Comparison of ENCODE assay signal across 1 cellular context in the genomic region with DNA sequence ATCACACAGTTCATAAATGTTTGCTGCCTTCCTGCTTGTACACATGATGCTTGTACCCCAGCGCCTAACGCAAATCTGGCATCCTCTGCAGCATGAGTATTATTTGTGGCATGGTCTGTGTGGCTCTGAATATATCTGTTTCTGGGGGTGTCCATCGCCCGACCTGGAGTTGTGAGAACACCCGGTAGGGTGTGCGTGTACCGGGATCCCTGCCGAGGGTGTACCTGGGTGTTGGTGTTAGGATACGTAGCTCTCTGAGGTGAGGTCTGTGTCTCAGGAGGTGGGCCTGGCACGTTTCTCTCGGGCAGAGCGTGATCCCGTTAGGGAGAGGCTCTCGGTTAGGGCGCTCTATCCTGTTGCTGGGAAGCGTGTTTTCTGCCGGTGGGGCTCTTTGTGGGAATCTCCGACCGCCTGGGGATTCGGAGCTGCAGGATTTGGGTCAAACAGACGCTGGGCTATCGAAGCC.
TF ChIP-seq lines count a peak whose summit lies in the region.

No MANE protein-coding gene starts in this region.

TF ChIP-seq in HepG2, 621 proteins besides CTCF, POLR2A, EP300 and RAD21 (continued from another document and continues in another):
- TF ChIP-seq, protein P1, sequence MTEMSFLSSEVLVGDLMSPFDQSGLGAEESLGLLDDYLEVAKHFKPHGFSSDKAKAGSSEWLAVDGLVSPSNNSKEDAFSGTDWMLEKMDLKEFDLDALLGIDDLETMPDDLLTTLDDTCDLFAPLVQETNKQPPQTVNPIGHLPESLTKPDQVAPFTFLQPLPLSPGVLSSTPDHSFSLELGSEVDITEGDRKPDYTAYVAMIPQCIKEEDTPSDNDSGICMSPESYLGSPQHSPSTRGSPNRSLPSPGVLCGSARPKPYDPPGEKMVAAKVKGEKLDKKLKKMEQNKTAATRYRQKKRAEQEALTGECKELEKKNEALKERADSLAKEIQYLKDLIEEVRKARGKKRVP (CRISPR knock-in tag; IDR thresholded peaks at IDR 0.05), result no peak
- no peak for TF ChIP-seq IKZF4 (CRISPR knock-in tag; IDR thresholded peaks at IDR 0.05; ENCODE audit: borderline replicate concordance, low read depth, not compliant biosample characterization)
- TF ChIP-seq, protein P2, sequence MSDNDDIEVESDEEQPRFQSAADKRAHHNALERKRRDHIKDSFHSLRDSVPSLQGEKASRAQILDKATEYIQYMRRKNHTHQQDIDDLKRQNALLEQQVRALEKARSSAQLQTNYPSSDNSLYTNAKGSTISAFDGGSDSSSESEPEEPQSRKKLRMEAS (IDR thresholded peaks at IDR 0.05), result no peak
- TF ChIP-seq ZNF577 (CRISPR knock-in tag; IDR thresholded peaks at IDR 0.05; ENCODE audit: borderline replicate concordance, low read depth), result no peak
- no peak for TF ChIP-seq CC2D1A (CRISPR knock-in tag; IDR thresholded peaks at IDR 0.05)
- TF ChIP-seq TBP (CRISPR knock-in tag; IDR thresholded peaks at IDR 0.05), result no peak
- no peak for TF ChIP-seq ZNF761 (CRISPR knock-in tag; conservative IDR thresholded peaks at IDR 0.05)
- no peak for TF ChIP-seq FOSL1 (CRISPR knock-in tag; IDR thresholded peaks at IDR 0.05; ENCODE audit: borderline replicate concordance)
- no peak for TF ChIP-seq BCL6 (CRISPR knock-in tag; IDR thresholded peaks at IDR 0.05)
- TF ChIP-seq ZFY (CRISPR knock-in tag; IDR thresholded peaks at IDR 0.05), result no peak
- TF ChIP-seq, protein P3, sequence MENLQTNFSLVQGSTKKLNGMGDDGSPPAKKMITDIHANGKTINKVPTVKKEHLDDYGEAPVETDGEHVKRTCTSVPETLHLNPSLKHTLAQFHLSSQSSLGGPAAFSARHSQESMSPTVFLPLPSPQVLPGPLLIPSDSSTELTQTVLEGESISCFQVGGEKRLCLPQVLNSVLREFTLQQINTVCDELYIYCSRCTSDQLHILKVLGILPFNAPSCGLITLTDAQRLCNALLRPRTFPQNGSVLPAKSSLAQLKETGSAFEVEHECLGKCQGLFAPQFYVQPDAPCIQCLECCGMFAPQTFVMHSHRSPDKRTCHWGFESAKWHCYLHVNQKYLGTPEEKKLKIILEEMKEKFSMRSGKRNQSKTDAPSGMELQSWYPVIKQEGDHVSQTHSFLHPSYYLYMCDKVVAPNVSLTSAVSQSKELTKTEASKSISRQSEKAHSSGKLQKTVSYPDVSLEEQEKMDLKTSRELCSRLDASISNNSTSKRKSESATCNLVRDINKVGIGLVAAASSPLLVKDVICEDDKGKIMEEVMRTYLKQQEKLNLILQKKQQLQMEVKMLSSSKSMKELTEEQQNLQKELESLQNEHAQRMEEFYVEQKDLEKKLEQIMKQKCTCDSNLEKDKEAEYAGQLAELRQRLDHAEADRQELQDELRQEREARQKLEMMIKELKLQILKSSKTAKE (CRISPR knock-in tag; IDR thresholded peaks at IDR 0.05; ENCODE audit: borderline replicate concordance), result no peak
- no peak for TF ChIP-seq ZNF768 (CRISPR knock-in tag; IDR thresholded peaks at IDR 0.05)
- TF ChIP-seq, protein P4, sequence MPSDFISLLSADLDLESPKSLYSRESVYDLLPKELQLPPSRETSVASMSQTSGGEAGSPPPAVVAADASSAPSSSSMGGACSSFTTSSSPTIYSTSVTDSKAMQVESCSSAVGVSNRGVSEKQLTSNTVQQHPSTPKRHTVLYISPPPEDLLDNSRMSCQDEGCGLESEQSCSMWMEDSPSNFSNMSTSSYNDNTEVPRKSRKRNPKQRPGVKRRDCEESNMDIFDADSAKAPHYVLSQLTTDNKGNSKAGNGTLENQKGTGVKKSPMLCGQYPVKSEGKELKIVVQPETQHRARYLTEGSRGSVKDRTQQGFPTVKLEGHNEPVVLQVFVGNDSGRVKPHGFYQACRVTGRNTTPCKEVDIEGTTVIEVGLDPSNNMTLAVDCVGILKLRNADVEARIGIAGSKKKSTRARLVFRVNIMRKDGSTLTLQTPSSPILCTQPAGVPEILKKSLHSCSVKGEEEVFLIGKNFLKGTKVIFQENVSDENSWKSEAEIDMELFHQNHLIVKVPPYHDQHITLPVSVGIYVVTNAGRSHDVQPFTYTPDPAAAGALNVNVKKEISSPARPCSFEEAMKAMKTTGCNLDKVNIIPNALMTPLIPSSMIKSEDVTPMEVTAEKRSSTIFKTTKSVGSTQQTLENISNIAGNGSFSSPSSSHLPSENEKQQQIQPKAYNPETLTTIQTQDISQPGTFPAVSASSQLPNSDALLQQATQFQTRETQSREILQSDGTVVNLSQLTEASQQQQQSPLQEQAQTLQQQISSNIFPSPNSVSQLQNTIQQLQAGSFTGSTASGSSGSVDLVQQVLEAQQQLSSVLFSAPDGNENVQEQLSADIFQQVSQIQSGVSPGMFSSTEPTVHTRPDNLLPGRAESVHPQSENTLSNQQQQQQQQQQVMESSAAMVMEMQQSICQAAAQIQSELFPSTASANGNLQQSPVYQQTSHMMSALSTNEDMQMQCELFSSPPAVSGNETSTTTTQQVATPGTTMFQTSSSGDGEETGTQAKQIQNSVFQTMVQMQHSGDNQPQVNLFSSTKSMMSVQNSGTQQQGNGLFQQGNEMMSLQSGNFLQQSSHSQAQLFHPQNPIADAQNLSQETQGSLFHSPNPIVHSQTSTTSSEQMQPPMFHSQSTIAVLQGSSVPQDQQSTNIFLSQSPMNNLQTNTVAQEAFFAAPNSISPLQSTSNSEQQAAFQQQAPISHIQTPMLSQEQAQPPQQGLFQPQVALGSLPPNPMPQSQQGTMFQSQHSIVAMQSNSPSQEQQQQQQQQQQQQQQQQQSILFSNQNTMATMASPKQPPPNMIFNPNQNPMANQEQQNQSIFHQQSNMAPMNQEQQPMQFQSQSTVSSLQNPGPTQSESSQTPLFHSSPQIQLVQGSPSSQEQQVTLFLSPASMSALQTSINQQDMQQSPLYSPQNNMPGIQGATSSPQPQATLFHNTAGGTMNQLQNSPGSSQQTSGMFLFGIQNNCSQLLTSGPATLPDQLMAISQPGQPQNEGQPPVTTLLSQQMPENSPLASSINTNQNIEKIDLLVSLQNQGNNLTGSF (CRISPR knock-in tag; IDR thresholded peaks at IDR 0.05), result no peak
- TF ChIP-seq TP53 (CRISPR knock-in tag; conservative IDR thresholded peaks at IDR 0.05), result no peak
- no peak for TF ChIP-seq ZKSCAN1 (IDR thresholded peaks at IDR 0.05; ENCODE audit: low read length)
- no peak for TF ChIP-seq RCOR2 (CRISPR knock-in tag; IDR thresholded peaks at IDR 0.05)
- peak; percentile 80 for TF ChIP-seq ZNF501 (CRISPR knock-in tag; IDR thresholded peaks at IDR 0.05)
- TF ChIP-seq RBM22 (optimal IDR thresholded peaks at IDR 0.05; ENCODE audit: low read length), result peak; percentile 61
- TF ChIP-seq ATM (IDR thresholded peaks at IDR 0.05; ENCODE audit: borderline replicate concordance), result no peak
- TF ChIP-seq CCDC6 (CRISPR knock-in tag; IDR thresholded peaks at IDR 0.05), result no peak
- TF ChIP-seq, protein P5, sequence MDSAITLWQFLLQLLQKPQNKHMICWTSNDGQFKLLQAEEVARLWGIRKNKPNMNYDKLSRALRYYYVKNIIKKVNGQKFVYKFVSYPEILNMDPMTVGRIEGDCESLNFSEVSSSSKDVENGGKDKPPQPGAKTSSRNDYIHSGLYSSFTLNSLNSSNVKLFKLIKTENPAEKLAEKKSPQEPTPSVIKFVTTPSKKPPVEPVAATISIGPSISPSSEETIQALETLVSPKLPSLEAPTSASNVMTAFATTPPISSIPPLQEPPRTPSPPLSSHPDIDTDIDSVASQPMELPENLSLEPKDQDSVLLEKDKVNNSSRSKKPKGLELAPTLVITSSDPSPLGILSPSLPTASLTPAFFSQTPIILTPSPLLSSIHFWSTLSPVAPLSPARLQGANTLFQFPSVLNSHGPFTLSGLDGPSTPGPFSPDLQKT (CRISPR knock-in tag; IDR thresholded peaks at IDR 0.05; ENCODE audit: borderline replicate concordance), result no peak
- TF ChIP-seq ZC3H4 (CRISPR knock-in tag; IDR thresholded peaks at IDR 0.05; ENCODE audit: borderline replicate concordance), result peak; percentile 75; the same call in 1 of the 2 replicates
- TF ChIP-seq, protein P6, sequence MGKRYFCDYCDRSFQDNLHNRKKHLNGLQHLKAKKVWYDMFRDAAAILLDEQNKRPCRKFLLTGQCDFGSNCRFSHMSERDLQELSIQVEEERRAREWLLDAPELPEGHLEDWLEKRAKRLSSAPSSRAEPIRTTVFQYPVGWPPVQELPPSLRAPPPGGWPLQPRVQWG (CRISPR knock-in tag; IDR thresholded peaks at IDR 0.05; ENCODE audit: borderline replicate concordance, low read depth), result no peak
- no peak; the same call in 1 of the 2 replicates for TF ChIP-seq NR2C2 (CRISPR knock-in tag; IDR thresholded peaks at IDR 0.05; ENCODE audit: borderline replicate concordance)
- TF ChIP-seq, protein P7, sequence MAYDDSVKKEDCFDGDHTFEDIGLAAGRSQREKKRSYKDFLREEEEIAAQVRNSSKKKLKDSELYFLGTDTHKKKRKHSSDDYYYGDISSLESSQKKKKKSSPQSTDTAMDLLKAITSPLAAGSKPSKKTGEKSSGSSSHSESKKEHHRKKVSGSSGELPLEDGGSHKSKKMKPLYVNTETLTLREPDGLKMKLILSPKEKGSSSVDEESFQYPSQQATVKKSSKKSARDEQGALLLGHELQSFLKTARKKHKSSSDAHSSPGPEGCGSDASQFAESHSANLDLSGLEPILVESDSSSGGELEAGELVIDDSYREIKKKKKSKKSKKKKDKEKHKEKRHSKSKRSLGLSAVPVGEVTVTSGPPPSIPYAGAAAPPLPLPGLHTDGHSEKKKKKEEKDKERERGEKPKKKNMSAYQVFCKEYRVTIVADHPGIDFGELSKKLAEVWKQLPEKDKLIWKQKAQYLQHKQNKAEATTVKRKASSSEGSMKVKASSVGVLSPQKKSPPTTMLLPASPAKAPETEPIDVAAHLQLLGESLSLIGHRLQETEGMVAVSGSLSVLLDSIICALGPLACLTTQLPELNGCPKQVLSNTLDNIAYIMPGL (CRISPR knock-in tag; IDR thresholded peaks at IDR 0.05; ENCODE audit: borderline replicate concordance in 1 of 2, low read depth in 1 of 2), result no peak
- TF ChIP-seq HES4 (CRISPR knock-in tag; IDR thresholded peaks at IDR 0.05; ENCODE audit: borderline replicate concordance), result no peak
- TF ChIP-seq SMC3 (IDR thresholded peaks at IDR 0.05; ENCODE audit: low read length), result no peak
- no peak for TF ChIP-seq KLF12 (CRISPR knock-in tag; IDR thresholded peaks at IDR 0.05; ENCODE audit: borderline replicate concordance)
- TF ChIP-seq ZNF891 (CRISPR knock-in tag; IDR thresholded peaks at IDR 0.05), result no peak; the same call in 1 of the 2 replicates
- TF ChIP-seq ONECUT2 (CRISPR knock-in tag; IDR thresholded peaks at IDR 0.05), result no peak
- TF ChIP-seq, protein P8, sequence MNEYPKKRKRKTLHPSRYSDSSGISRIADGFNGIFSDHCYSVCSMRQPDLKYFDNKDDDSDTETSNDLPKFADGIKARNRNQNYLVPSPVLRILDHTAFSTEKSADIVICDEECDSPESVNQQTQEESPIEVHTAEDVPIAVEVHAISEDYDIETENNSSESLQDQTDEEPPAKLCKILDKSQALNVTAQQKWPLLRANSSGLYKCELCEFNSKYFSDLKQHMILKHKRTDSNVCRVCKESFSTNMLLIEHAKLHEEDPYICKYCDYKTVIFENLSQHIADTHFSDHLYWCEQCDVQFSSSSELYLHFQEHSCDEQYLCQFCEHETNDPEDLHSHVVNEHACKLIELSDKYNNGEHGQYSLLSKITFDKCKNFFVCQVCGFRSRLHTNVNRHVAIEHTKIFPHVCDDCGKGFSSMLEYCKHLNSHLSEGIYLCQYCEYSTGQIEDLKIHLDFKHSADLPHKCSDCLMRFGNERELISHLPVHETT (CRISPR knock-in tag; conservative IDR thresholded peaks at IDR 0.05), result no peak
- no peak for TF ChIP-seq RAD51 (IDR thresholded peaks at IDR 0.05; ENCODE audit: borderline replicate concordance)
- no peak for TF ChIP-seq ZNF546 (CRISPR knock-in tag; conservative IDR thresholded peaks at IDR 0.05)
- TF ChIP-seq, protein P9, sequence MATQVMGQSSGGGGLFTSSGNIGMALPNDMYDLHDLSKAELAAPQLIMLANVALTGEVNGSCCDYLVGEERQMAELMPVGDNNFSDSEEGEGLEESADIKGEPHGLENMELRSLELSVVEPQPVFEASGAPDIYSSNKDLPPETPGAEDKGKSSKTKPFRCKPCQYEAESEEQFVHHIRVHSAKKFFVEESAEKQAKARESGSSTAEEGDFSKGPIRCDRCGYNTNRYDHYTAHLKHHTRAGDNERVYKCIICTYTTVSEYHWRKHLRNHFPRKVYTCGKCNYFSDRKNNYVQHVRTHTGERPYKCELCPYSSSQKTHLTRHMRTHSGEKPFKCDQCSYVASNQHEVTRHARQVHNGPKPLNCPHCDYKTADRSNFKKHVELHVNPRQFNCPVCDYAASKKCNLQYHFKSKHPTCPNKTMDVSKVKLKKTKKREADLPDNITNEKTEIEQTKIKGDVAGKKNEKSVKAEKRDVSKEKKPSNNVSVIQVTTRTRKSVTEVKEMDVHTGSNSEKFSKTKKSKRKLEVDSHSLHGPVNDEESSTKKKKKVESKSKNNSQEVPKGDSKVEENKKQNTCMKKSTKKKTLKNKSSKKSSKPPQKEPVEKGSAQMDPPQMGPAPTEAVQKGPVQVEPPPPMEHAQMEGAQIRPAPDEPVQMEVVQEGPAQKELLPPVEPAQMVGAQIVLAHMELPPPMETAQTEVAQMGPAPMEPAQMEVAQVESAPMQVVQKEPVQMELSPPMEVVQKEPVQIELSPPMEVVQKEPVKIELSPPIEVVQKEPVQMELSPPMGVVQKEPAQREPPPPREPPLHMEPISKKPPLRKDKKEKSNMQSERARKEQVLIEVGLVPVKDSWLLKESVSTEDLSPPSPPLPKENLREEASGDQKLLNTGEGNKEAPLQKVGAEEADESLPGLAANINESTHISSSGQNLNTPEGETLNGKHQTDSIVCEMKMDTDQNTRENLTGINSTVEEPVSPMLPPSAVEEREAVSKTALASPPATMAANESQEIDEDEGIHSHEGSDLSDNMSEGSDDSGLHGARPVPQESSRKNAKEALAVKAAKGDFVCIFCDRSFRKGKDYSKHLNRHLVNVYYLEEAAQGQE (IDR thresholded peaks at IDR 0.05; ENCODE audit: borderline replicate concordance in 1 of 2, low read depth in 1 of 2, low read length in 2 of 2), result no peak
- TF ChIP-seq HOXD1 (CRISPR knock-in tag; IDR thresholded peaks at IDR 0.05), result no peak
- TF ChIP-seq ZBTB21 (CRISPR knock-in tag; IDR thresholded peaks at IDR 0.05), result no peak
- TF ChIP-seq ZNF746 (CRISPR knock-in tag; IDR thresholded peaks at IDR 0.05), result no peak
- no peak for TF ChIP-seq EED (CRISPR knock-in tag; IDR thresholded peaks at IDR 0.05)
- no peak for TF ChIP-seq ZNF264 (CRISPR knock-in tag; IDR thresholded peaks at IDR 0.05)
- peak; percentile 43 for TF ChIP-seq ZNF781 (CRISPR knock-in tag; IDR thresholded peaks at IDR 0.05; ENCODE audit: borderline replicate concordance, not compliant biosample characterization)
- TF ChIP-seq ZNF263 (CRISPR knock-in tag; IDR thresholded peaks at IDR 0.05), result peak; percentile 11; the same call in 1 of the 2 replicates
- TF ChIP-seq, protein P10, sequence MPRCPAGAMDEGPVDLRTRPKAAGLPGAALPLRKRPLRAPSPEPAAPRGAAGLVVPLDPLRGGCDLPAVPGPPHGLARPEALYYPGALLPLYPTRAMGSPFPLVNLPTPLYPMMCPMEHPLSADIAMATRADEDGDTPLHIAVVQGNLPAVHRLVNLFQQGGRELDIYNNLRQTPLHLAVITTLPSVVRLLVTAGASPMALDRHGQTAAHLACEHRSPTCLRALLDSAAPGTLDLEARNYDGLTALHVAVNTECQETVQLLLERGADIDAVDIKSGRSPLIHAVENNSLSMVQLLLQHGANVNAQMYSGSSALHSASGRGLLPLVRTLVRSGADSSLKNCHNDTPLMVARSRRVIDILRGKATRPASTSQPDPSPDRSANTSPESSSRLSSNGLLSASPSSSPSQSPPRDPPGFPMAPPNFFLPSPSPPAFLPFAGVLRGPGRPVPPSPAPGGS (CRISPR knock-in tag; IDR thresholded peaks at IDR 0.05), result no peak
